Comparison of ENCODE assay signal across 29 cellular contexts in the genomic region with DNA sequence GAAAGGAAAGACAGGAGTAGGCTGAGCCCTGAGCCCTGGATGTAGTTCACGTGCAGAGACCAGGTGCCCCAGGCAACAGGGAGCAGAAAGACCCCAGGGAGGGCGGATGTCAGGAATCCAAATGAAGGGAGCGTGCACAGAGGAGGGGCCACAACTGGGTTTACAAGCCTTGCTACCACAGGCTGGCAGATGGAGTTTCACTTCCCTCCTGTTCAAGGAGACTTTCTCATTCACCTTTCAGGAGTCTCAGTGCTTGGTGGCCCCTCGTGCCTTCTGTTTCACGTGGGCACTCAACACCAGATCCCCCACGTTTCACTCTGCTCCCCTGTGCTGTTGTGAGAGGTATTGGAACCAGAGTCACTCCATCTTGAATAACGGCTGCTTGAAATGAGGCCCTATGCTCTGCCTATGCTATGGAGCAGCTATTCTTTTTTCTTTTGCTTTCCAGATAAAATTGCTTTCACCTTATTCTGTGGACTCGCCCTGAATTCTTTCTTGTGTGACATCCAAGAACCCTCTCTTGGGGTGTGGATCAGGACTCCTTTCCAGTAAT.
"Had no signal": no experiment of that assay in that cellular context is flagged by ENCODE, and none has a peak within 500 bp of the region (broad histone marks: within the 10 kb centered on the region; RNA-seq: fewer than 3 reads in every experiment).

No MANE protein-coding gene starts in this region.

- H3K4me3 Mint-ChIP-seq: activated CD4-positive, alpha-beta memory T cell treated with anti-CD3 and anti-CD28 coated beads for 36 hours; activated naive CD8-positive, alpha-beta T cell; activated T-cell treated with anti-CD3 and anti-CD28 coated beads, Interleukin-2, amount 50 U/mL, for 24 hours; central memory CD8-positive, alpha-beta T cell; dendritic cell treated with granulocyte-macrophage colony-stimulating factor and Interleukin-4, amounts not matched to agents 40 ng/mL and 50 ng/mL, for 4 days; naive thymus-derived CD8-positive, alpha-beta T cell; neural progenitor cell; stimulated activated naive B cell treated with anti-CD40 and anti-IgM and Interleukin-4, amounts not matched to agents 10 μg/mL and 1 μg/mL and 100 μg/mL, for 72 hours had no signal

- H3K4me1 Mint-ChIP-seq: central memory CD8-positive, alpha-beta T cell; naive thymus-derived CD8-positive, alpha-beta T cell; neural progenitor cell; stimulated activated naive B cell treated with anti-CD40 and anti-IgM and Interleukin-4, amounts not matched to agents 10 μg/mL and 1 μg/mL and 100 μg/mL, for 72 hours had no signal

- H3K27ac Mint-ChIP-seq: activated CD4-positive, alpha-beta memory T cell treated with anti-CD3 and anti-CD28 coated beads for 36 hours; activated naive CD8-positive, alpha-beta T cell; activated T-cell treated with anti-CD3 and anti-CD28 coated beads, Interleukin-2, amount 50 U/mL, for 24 hours; dendritic cell treated with granulocyte-macrophage colony-stimulating factor and Interleukin-4, amounts not matched to agents 40 ng/mL and 50 ng/mL, for 4 days; naive thymus-derived CD8-positive, alpha-beta T cell; neural progenitor cell; stimulated activated naive B cell treated with anti-CD40 and anti-IgM and Interleukin-4, amounts not matched to agents 10 μg/mL and 1 μg/mL and 100 μg/mL, for 72 hours had no signal

- H3K4me1 ChIP-seq: esophagus muscularis mucosa, foreskin keratinocyte, heart left ventricle, neural progenitor cell, parathyroid adenoma, right atrium auricular region, stomach, upper lobe of left lung had no signal

- H3K79me2 ChIP-seq: parathyroid adenoma had no signal

- FAIRE-seq: TTC549 had no signal

- H3K4me2 ChIP-seq: neural progenitor cell, smooth muscle cell had no signal

- H3K36me3 Mint-ChIP-seq: activated CD4-positive, alpha-beta memory T cell treated with anti-CD3 and anti-CD28 coated beads for 36 hours; activated naive CD8-positive, alpha-beta T cell; naive thymus-derived CD8-positive, alpha-beta T cell; neural progenitor cell; stimulated activated naive B cell treated with anti-CD40 and anti-IgM and Interleukin-4, amounts not matched to agents 10 μg/mL and 1 μg/mL and 100 μg/mL, for 72 hours had no signal

- H3K4me3 ChIP-seq: esophagus muscularis mucosa, heart left ventricle, neural progenitor cell, right atrium auricular region, smooth muscle cell, stomach, thyroid gland, upper lobe of left lung had no signal

- H2AFZ ChIP-seq: neural progenitor cell, parathyroid adenoma had no signal

- ATAC-seq: foreskin keratinocyte; heart left ventricle; naive thymus-derived CD8-positive, alpha-beta T cell; stimulated activated naive B cell treated with anti-CD40 and anti-IgM and Interleukin-4, amounts not matched to agents 10 μg/mL and 1 μg/mL and 100 μg/mL, for 72 hours had no signal

- H3K27me3 ChIP-seq: esophagus muscularis mucosa, foreskin keratinocyte, heart left ventricle, neural progenitor cell, right atrium auricular region, stomach, thyroid gland, upper lobe of left lung had no signal

- H3K27ac ChIP-seq: esophagus muscularis mucosa, foreskin keratinocyte, heart left ventricle, neural progenitor cell, parathyroid adenoma, right atrium auricular region, stomach, thyroid gland, upper lobe of left lung, VCaP had no signal

- H3K27me3 Mint-ChIP-seq: activated CD4-positive, alpha-beta memory T cell treated with anti-CD3 and anti-CD28 coated beads for 36 hours; activated naive CD8-positive, alpha-beta T cell; activated T-cell treated with anti-CD3 and anti-CD28 coated beads, Interleukin-2, amount 50 U/mL, for 24 hours; central memory CD8-positive, alpha-beta T cell; dendritic cell treated with granulocyte-macrophage colony-stimulating factor and Interleukin-4, amounts not matched to agents 40 ng/mL and 50 ng/mL, for 4 days; naive thymus-derived CD8-positive, alpha-beta T cell; stimulated activated naive B cell treated with anti-CD40 and anti-IgM and Interleukin-4, amounts not matched to agents 10 μg/mL and 1 μg/mL and 100 μg/mL, for 72 hours had no signal

- H3K9ac ChIP-seq: neural progenitor cell, parathyroid adenoma had no signal

- DNase-seq: activated CD4-positive, alpha-beta memory T cell treated with anti-CD3 and anti-CD28 coated beads for 36 hours; activated CD4-positive, alpha-beta T cell treated with anti-CD3 and anti-CD28 coated beads for 48 hours; activated CD8-positive, alpha-beta memory T cell treated with anti-CD3 and anti-CD28 coated beads, Interleukin-2, amount 50 U/mL, for 48 hours; activated naive CD4-positive, alpha-beta T cell; activated T-cell treated with anti-CD3 and anti-CD28 coated beads, Interleukin-2, amount 50 U/mL, for 24 hours; anterior cingulate cortex; effector CD4-positive, alpha-beta T cell; foreskin keratinocyte; heart left ventricle; hypothalamus; naive thymus-derived CD8-positive, alpha-beta T cell; occipital lobe; stimulated activated CD4-positive, alpha-beta T cell treated with anti-CD3 and anti-CD28 coated beads, Interleukin-1b, Interleukin-23, amount 100 ng/mL, for 48 hours; stimulated activated CD4-positive, alpha-beta T cell treated with anti-CD3 and anti-CD28 coated beads, Interleukin-4, amount 100 ng/mL, for 4 hours; stimulated activated CD8-positive, alpha-beta memory T cell treated with anti-CD3 and anti-CD28 coated beads, Interleukin-4, amount 100 ng/mL, for 48 hours; stimulated activated naive B cell treated with anti-CD40 and anti-IgM and Interleukin-4, amounts not matched to agents 10 μg/mL and 1 μg/mL and 100 μg/mL, for 72 hours; stomach; thyroid gland; upper lobe of left lung had no signal

- H3K36me3 ChIP-seq: esophagus muscularis mucosa, heart left ventricle, neural progenitor cell, right atrium auricular region, stomach, thyroid gland, upper lobe of left lung had no signal

- H3K9me3 ChIP-seq: thyroid gland had no signal
